In genomic region chrX:30935985-30936384, GRCh38 we compare ENCODE assay signal across 9 cellular contexts. TPM values are rescaled to one million over a fixed set of nuclear protein-coding genes. Genes with fewer than 3 reads are reported as not detected.
DNase-seq lines count a peak whose midpoint lies in the region; ATAC-seq, FAIRE-seq and TF ChIP-seq lines count a peak whose summit lies in the region.
"Had no signal": no experiment of that assay in that cellular context is flagged by ENCODE, and none has a peak within 500 bp of the region (broad histone marks: within the 10 kb centered on the region; RNA-seq: fewer than 3 reads in every experiment).

No MANE protein-coding gene starts in this region.

- no peak overlapping the region for H2AFZ ChIP-seq in PC-9

- CTCF ChIA-PET in PC-9 (lab: Charles Lee) = no interaction called here

- BruUV-seq in PC-9 (replicated peaks; lab: Mats Ljungman, UMichigan) = no TSS peak

- POLR2A ChIA-PET in PC-9 (lab: Charles Lee; ENCODE audit: unreplicated experiment) = no interaction called here

- H3K4me1 ChIP-seq in PC-9 (replicated peaks; ENCODE audit: insufficient read depth) = peaks cover 14% of the 10 kb centered on the region; the same call in 1 of the 2 replicates

- no peaks in the 10 kb centered on the region for H3K27me3 ChIP-seq in PC-9 (ENCODE audit: insufficient read depth, low read depth)

- H3K4me2 ChIP-seq in PC-9 = no peak overlapping the region

- H3K27ac ChIP-seq in PC-9 = no peak overlapping the region

- no peaks in the 10 kb centered on the region for H3F3A ChIP-seq in PC-9 (ENCODE audit: insufficient read depth, low read depth)

- H3K36me3 ChIP-seq in PC-9 (ENCODE audit: low read depth) = no peaks in the 10 kb centered on the region

- H3K79me2 ChIP-seq in PC-9 (ENCODE audit: low read depth) = no peaks in the 10 kb centered on the region

- no peaks in the 10 kb centered on the region for H3K9me2 ChIP-seq in PC-9 (ENCODE audit: insufficient read depth)

- H3K4me3 ChIP-seq in PC-9 (no peak overlapping the region), fibroblast of pulmonary artery (replicated peaks; ENCODE audit: low read depth, low read length) (no peak overlapping the region)

- H4K20me1 ChIP-seq in PC-9 (ENCODE audit: insufficient read depth) = no peaks in the 10 kb centered on the region

- FAIRE-seq in frontal cortex (lab: Jason Lieb, UNC) = no peak

- ATAC-seq in GM18907 (IDR thresholded peaks at IDR 0.05; ENCODE audit: unreplicated experiment) (peak; percentile 51), Right ventricle myocardium superior (ENCODE audit: poor library complexity) (no peak), GM21619 (IDR thresholded peaks at IDR 0.05; ENCODE audit: unreplicated experiment) (no peak)

- TF ChIP-seq CTCF in PC-9 (conservative IDR thresholded peaks at IDR 0.05) = 0 out of 2 replicates have a peak, but pooled peaks have one; percentile 34
- peak; percentile 20 for TF ChIP-seq CTCF in fibroblast of pulmonary artery (IDR thresholded peaks at IDR 0.05; ENCODE audit: low read length, missing control alignments)

- intact Hi-C loops in PC-9 (cut with micrococcal nuclease; ENCODE audit: unreplicated experiment) = loop anchor here (5.0 kb wide), 1 partner anchor 101 kb away; no protein-coding TSS in a partner anchor
- intact Hi-C loops in Right ventricle myocardium superior (cut with DNase I) = no loop called here

- DNase-seq in PC-9 = peak in 1 of 2 experiments; percentile 17
- DNase-seq in fibroblast of pulmonary artery (ENCODE audit: low read depth) = peak; percentile 24
- DNase-seq in renal cortical epithelial cell (ENCODE audit: low read depth) = peak; percentile 28
- no peak for DNase-seq in frontal cortex (ENCODE audit: low spot score in 2 of 2)
- no peak for DNase-seq in Right ventricle myocardium superior
- DNase-seq in NCI-H1417 treated with DMSO at 0.1 percent for 48 hours (lab: John Stamatoyannopoulos, UW) = no peak
- DNase-seq: activated naive CD8-positive, alpha-beta T cell treated with anti-CD3 and anti-CD28 coated beads, Interleukin-2, amount 10 ng/mL, durations not matched to agents 7 days and 5 days had no signal

- H3K9me3 ChIP-seq in PC-9 (ENCODE audit: insufficient read depth, low read depth) = no peaks in the 10 kb centered on the region

RNA-seq across cellular contexts. Expression of gene TAB3, which starts 46.9 kb away (rescaled TPM):
- total RNA-seq in PC-9 (2021) (46.7 and 50.8 TPM in 2 replicates), renal cortical epithelial cell (20.1 and 31.0 TPM in 2 replicates), frontal cortex (17.1 TPM), Right ventricle myocardium superior (12.3 TPM)

Comparison
In these comparisons a context has a peak if more than half of its experiments do, and no peak if none do; other contexts are left out.
1. DNase-seq: peak in fibroblast of pulmonary artery (single experiment) and renal cortical epithelial cell (single experiment); none in frontal cortex (0 of 2), Right ventricle myocardium superior (single experiment) and NCI-H1417 treated with DMSO at 0.1 percent for 48 hours (single experiment).